In the genomic region with DNA sequence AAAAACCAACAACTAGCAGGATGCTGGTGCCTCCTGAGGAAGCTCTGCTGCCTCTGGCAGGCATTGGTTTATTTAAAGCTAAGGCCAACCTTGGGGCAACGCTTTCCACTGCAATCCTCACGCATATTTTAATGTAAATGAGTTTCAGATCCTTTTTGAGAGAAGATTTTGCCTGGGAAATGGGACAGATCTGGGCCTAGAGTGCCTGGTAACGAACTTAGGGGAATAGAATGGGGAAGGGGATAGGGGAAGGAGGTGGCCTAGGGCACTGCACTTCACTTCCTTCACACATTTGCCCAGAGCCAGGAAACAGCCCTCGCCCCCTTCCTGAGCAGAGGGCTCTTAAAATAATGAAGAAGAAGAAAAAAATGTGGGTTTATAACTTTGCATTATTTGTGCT, we compare ENCODE assay signal across 20 cellular contexts.
DNase-seq lines count a peak whose midpoint lies in the region; ATAC-seq, FAIRE-seq and TF ChIP-seq lines count a peak whose summit lies in the region.
"Had no signal": no experiment of that assay in that cellular context is flagged by ENCODE, and none has a peak within 500 bp of the region (broad histone marks: within the 10 kb centered on the region; RNA-seq: fewer than 3 reads in every experiment).

No MANE protein-coding gene starts in this region.

- no peak for FAIRE-seq in GM12878 (lab: Jason Lieb, UNC)
- FAIRE-seq: D721Med, urothelium cell line had no signal

- no peaks in the 10 kb centered on the region for H4K20me1 ChIP-seq in GM12878 (ENCODE audit: control insufficient read depth, insufficient read depth)

- peaks cover 35% of the 10 kb centered on the region for H3K4me1 Mint-ChIP-seq in CD14-positive monocyte
- H3K4me1 Mint-ChIP-seq in nephron progenitor cell = peaks cover 12% of the 10 kb centered on the region
- H3K4me1 Mint-ChIP-seq: central memory CD8-positive, alpha-beta T cell had no signal

- BruUV-seq in GM12878 (replicated peaks; lab: Mats Ljungman, UMichigan) = no TSS peak

- TF ChIP-seq RAD21 in GM12878 (IDR thresholded peaks at IDR 0.05; ENCODE audit: insufficient read depth, low read depth, low read length) = no peak

- H3K27me3 Mint-ChIP-seq in CD14-positive monocyte (ENCODE audit: low read depth in 3 of 3) (no peaks in the 10 kb centered on the region), nephron progenitor cell (ENCODE audit: low read depth, poor library complexity) (no peaks in the 10 kb centered on the region)
- H3K27me3 Mint-ChIP-seq: central memory CD8-positive, alpha-beta T cell had no signal

- H3K9me3 ChIP-seq in GM12878 (replicated peaks; ENCODE audit: control insufficient read depth, insufficient read depth, low read length) = no peaks in the 10 kb centered on the region; the same call in 1 of the 3 replicates
- H3K9me3 ChIP-seq: gastrocnemius medialis had no signal

- intact Hi-C loops in CD14-positive monocyte (cut with micrococcal nuclease) = no loop called here
- intact Hi-C loops in GM12878 (cut with micrococcal nuclease; ENCODE audit: unreplicated experiment) = no loop called here

- peak; percentile 17; the same call in 2 of the 3 replicates for ATAC-seq in GM12878
- ATAC-seq: activated CD8-positive, alpha-beta T cell treated with anti-CD3 and anti-CD28 coated beads, Interleukin-2, amount 10 ng/mL, durations not matched to agents 7 days and 5 days; gastrocnemius medialis; stimulated activated effector memory CD8-positive, alpha-beta T cell treated with anti-CD3 and anti-CD28 coated beads, Interleukin-12 subunit alpha, Interleukin-12 subunit beta, amount 100 ng/mL, for 72 hours had no signal

- in situ Hi-C loops in GM12878 (cut with MboI) = no loop called here
- in situ Hi-C loops in brain microvascular endothelial cell (cut with HindIII; ENCODE audit: low pct_ligation_motif_present, low sequenced_read_pairs) = no loop called here

- RAD21 ChIA-PET in GM12878 (lab: Charles Lee; ENCODE audit: unreplicated experiment) = interaction anchor here (0.6 to 1.4 kb wide), 6 partner anchors 10 to 98 kb away, joined by 3 to 6 read pairs (median 4); no protein-coding TSS in a partner anchor

- no peaks in the 10 kb centered on the region for H3K36me3 Mint-ChIP-seq in CD14-positive monocyte
- no peaks in the 10 kb centered on the region for H3K36me3 Mint-ChIP-seq in nephron progenitor cell (ENCODE audit: low read depth)
- H3K36me3 Mint-ChIP-seq: stimulated activated effector memory CD8-positive, alpha-beta T cell treated with anti-CD3 and anti-CD28 coated beads, Interleukin-12 subunit alpha, Interleukin-12 subunit beta, amount 100 ng/mL, for 72 hours had no signal

- TF ChIP-seq EP300 in GM12878 (IDR thresholded peaks at IDR 0.05; ENCODE audit: borderline replicate concordance in 1 of 2, control insufficient read depth in 1 of 2, low read depth in 2 of 2, low read length in 2 of 2) = no peak

- SMC1A ChIA-PET in GM12878 (lab: Charles Lee; ENCODE audit: uncharacterized antibody, unreplicated experiment) = interaction anchor here (0.6 to 16.4 kb wide), 10 partner anchors 8 to 38 kb away, joined by 3 to 177 read pairs (median 4); no protein-coding TSS in a partner anchor

- TF ChIP-seq CTCF in CD14-positive monocyte (IDR thresholded peaks at IDR 0.05) = no peak
- TF ChIP-seq CTCF in GM12878 (IDR thresholded peaks at IDR 0.05 in 2 of 3, conservative IDR thresholded peaks at IDR 0.05 in 1 of 3; ENCODE audit: control insufficient read depth in 2 of 3, extremely low read depth in 1 of 3, insufficient read depth in 1 of 3, low read depth in 3 of 3, low read length in 3 of 3) = no peak
- no peak for TF ChIP-seq CTCF in nephron progenitor cell (IDR thresholded peaks at IDR 0.05)
- TF ChIP-seq CTCF in brain microvascular endothelial cell (IDR thresholded peaks at IDR 0.05; ENCODE audit: low read depth, low read length, missing control alignments) = no peak

- no peak overlapping the region for H3K27ac ChIP-seq in GM12878 (ENCODE audit: control insufficient read depth, insufficient read depth)
- H3K27ac ChIP-seq in brain microvascular endothelial cell = no peak overlapping the region
- H3K27ac ChIP-seq: gastrocnemius medialis, SK-N-MC had no signal

- H3K9me3 Mint-ChIP-seq in CD14-positive monocyte (peaks cover 0 to 4% (median 2%) of the 10 kb centered on the region in 7 donors), nephron progenitor cell (peaks cover 20% of the 10 kb centered on the region)
- H3K9me3 Mint-ChIP-seq: central memory CD8-positive, alpha-beta T cell; stimulated activated effector memory CD8-positive, alpha-beta T cell treated with anti-CD3 and anti-CD28 coated beads, Interleukin-12 subunit alpha, Interleukin-12 subunit beta, amount 100 ng/mL, for 72 hours had no signal

- H3K4me1 ChIP-seq in GM12878 (ENCODE audit: control insufficient read depth, insufficient read depth, low read length) = peaks cover 11% of the 10 kb centered on the region
- H3K4me1 ChIP-seq: gastrocnemius medialis had no signal

- no peak overlapping the region for H3K4me3 ChIP-seq in GM12878
- H3K4me3 ChIP-seq in brain microvascular endothelial cell (ENCODE audit: low read depth, low read length) = no peak overlapping the region
- H3K4me3 ChIP-seq: gastrocnemius medialis, SK-N-MC had no signal

- DNase-seq in CD14-positive monocyte (ENCODE audit: low spot score) (no peak), Kasumi-1 (lab: John Stamatoyannopoulos, UW) (peak; percentile 67 to 68), GM12878 (ENCODE audit: low read depth, low spot score) (no peak), nephron progenitor cell (no peak), dermis blood vessel endothelial cell (no peak), brain microvascular endothelial cell (no peak)
- no peak for DNase-seq in stimulated activated CD4-positive, alpha-beta T cell treated with anti-CD3 and anti-CD28 coated beads, Interleukin-2, amount 100 ng/mL, for 48 hours
- no peak for DNase-seq in central memory CD4-positive, alpha-beta T cell
- DNase-seq: activated CD8-positive, alpha-beta T cell treated with anti-CD3 and anti-CD28 coated beads, Interleukin-2, amount 10 ng/mL, durations not matched to agents 7 days and 5 days; gastrocnemius medialis; NCI-H1417; NCI-H2227 treated with DMSO at 0.1 percent for 48 hours; NK-92 treated with Interleukin-12 subunit alpha and Interleukin-12 subunit beta, amount 100 ng/mL, for 24 hours; nucleus accumbens had no signal

- peak overlapping the region in 1 of 2 donors; percentile 12 for H3K4me3 Mint-ChIP-seq in CD14-positive monocyte
- H3K4me3 Mint-ChIP-seq in nephron progenitor cell = no peak overlapping the region
- H3K4me3 Mint-ChIP-seq: activated CD8-positive, alpha-beta T cell treated with anti-CD3 and anti-CD28 coated beads, Interleukin-2, amount 10 ng/mL, durations not matched to agents 7 days and 5 days; activated T-helper 1 cell treated with anti-CD3 and anti-CD28 coated beads, Interleukin-12 subunit alpha, Interleukin-12 subunit beta, Interleukin-2, Interleukin-4 antibody, amounts not matched to agents 30 ng/mL and 10 ng/mL and 1 ng/mL, durations not matched to agents 14 hours and 24 hours and 36 hours; central memory CD8-positive, alpha-beta T cell; stimulated activated effector memory CD8-positive, alpha-beta T cell treated with anti-CD3 and anti-CD28 coated beads, Interleukin-12 subunit alpha, Interleukin-12 subunit beta, amount 100 ng/mL, for 72 hours had no signal

- no peak overlapping the region for H3K9ac ChIP-seq in GM12878 (ENCODE audit: control insufficient read depth, insufficient read depth, low read length)

- H3K36me3 ChIP-seq in GM12878 (ENCODE audit: control insufficient read depth in 2 of 2, insufficient read depth in 2 of 2, low read length in 1 of 2) (no peaks in the 10 kb centered on the region), brain microvascular endothelial cell (replicated peaks) (no peaks in the 10 kb centered on the region)
- H3K36me3 ChIP-seq: gastrocnemius medialis had no signal

- POLR2A ChIA-PET in GM12878 (lab: Charles Lee) = interaction anchor here (0.5 to 2.2 kb wide), 5 partner anchors 10 to 275 kb away, joined by 3 to 9 read pairs (median 3); no protein-coding TSS in a partner anchor

- peak overlapping the region; percentile 85 to 95 (median 93) for H3K27ac Mint-ChIP-seq in CD14-positive monocyte
- H3K27ac Mint-ChIP-seq in nephron progenitor cell = peak overlapping the region; percentile 60
- H3K27ac Mint-ChIP-seq: activated CD8-positive, alpha-beta T cell treated with anti-CD3 and anti-CD28 coated beads, Interleukin-2, amount 10 ng/mL, durations not matched to agents 7 days and 5 days; activated T-helper 1 cell treated with anti-CD3 and anti-CD28 coated beads, Interleukin-12 subunit alpha, Interleukin-12 subunit beta, Interleukin-2, Interleukin-4 antibody, amounts not matched to agents 30 ng/mL and 10 ng/mL and 1 ng/mL, durations not matched to agents 14 hours and 24 hours and 36 hours; stimulated activated effector memory CD8-positive, alpha-beta T cell treated with anti-CD3 and anti-CD28 coated beads, Interleukin-12 subunit alpha, Interleukin-12 subunit beta, amount 100 ng/mL, for 72 hours had no signal

- 1% methylated on average over 4 of the region's 4 CpGs for WGBS in GM12878 (ENCODE audit: insufficient coverage, insufficient replicate concordance, low lambda C conversion rate, missing lambda C conversion rate)

- H3K4me2 ChIP-seq in GM12878 (ENCODE audit: control insufficient read depth, insufficient read depth) = no peak overlapping the region

- no peaks in the 10 kb centered on the region for H3K79me2 ChIP-seq in GM12878 (ENCODE audit: control insufficient read depth, insufficient read depth, low read length)

- CTCF ChIA-PET in GM12878 (lab: Yijun Ruan, JAX) = interaction anchor here (0.6 to 1.2 kb wide), 4 partner anchors 10 to 1085 kb away, joined by 3 to 6 read pairs (median 4); no protein-coding TSS in a partner anchor

- TF ChIP-seq POLR2A in GM12878 (IDR thresholded peaks at IDR 0.05; ENCODE audit: low read depth, low read length) = no peak

- H3K27me3 ChIP-seq in GM12878 (replicated peaks in 1 of 2; ENCODE audit: control insufficient read depth in 2 of 2, insufficient read depth in 2 of 2, low read length in 1 of 2) (no peaks in the 10 kb centered on the region), brain microvascular endothelial cell (replicated peaks) (no peaks in the 10 kb centered on the region)
- H3K27me3 ChIP-seq: gastrocnemius medialis had no signal

- no peak overlapping the region for H2AFZ ChIP-seq in GM12878 (ENCODE audit: control insufficient read depth, low read depth, low read length)

TF ChIP-seq in GM12878, 131 proteins besides CTCF, POLR2A, EP300 and RAD21:
- TF ChIP-seq SPI1 (IDR thresholded peaks at IDR 0.05; ENCODE audit: borderline replicate concordance, insufficient read depth, low read depth, low read length) = peak; percentile 17; the same call in 1 of the 2 replicates
- TF ChIP-seq NBN (IDR thresholded peaks at IDR 0.05) = no peak

Comparison
In these comparisons a context has a peak if more than half of its experiments do, and no peak if none do; other contexts are left out.
1. DNase-seq: peak in Kasumi-1 (2 of 2); none in CD14-positive monocyte (single experiment), GM12878 (single experiment), nephron progenitor cell (single experiment), dermis blood vessel endothelial cell (single experiment), stimulated activated CD4-positive, alpha-beta T cell treated with anti-CD3 and anti-CD28 coated beads, Interleukin-2, amount 100 ng/mL, for 48 hours (0 of 2), brain microvascular endothelial cell (single experiment) and central memory CD4-positive, alpha-beta T cell (single experiment).